8 cellular contexts compared by ENCODE assay signal in the genomic region with DNA sequence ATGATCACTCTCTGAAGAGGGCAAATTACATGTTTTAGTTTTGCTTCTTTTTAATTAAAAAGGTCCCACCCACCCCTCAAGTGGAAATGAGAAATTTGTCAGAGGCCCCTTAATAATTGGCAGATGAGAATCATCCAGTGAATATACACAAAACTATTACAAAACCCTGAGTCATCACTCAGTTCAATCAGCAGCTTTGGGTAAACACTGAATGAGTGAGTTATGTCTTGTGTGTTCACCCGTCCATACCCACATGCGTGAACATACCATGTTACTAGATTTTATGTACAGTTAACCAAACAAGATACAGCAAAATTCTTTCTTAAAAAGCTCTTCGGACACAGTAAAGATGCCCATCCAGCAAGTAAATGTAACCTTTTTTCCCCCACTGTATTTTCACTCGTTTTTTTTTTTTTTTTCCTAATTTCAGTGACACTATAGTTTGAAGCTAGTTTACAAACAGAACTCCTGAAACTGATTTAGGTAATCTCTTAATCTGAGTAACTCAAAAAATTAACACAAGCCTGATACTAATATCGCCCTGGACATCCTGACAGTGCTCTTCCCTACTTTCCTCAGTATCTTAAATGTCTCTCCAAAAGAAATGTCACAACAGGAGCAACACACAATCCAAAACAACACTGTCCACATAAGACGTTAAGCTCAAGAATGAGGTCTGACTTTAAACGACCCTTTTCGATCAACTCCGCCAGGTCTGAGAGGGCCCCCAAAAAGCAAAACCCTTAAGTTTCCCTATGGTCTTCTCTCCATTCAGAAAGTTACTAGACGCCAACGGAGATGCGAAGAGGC. TPM values are rescaled to one million over a fixed set of nuclear protein-coding genes. Genes with fewer than 3 reads are reported as not detected.
DNase-seq lines count a peak whose midpoint lies in the region; ATAC-seq and TF ChIP-seq lines count a peak whose summit lies in the region.

No MANE protein-coding gene starts in this region.

- TF ChIP-seq CTCF in epithelial cell of esophagus (IDR thresholded peaks at IDR 0.05; ENCODE audit: insufficient read depth, low read depth, low read length, missing control alignments): no peak

- peak; percentile 33 for ATAC-seq in GM18519 (IDR thresholded peaks at IDR 0.05; ENCODE audit: low FRiP score, unreplicated experiment)
- ATAC-seq in HG03342 (IDR thresholded peaks at IDR 0.05; ENCODE audit: unreplicated experiment): no peak

- peak overlapping the region; percentile 97 for H3K4me3 ChIP-seq in epithelial cell of esophagus (ENCODE audit: low read length)

- peak; percentile 22 for DNase-seq in Ammon's horn (ENCODE audit: low spot score)
- peak; percentile 79 for DNase-seq in LHCN-M2 (ENCODE audit: low read depth)
- peak; percentile 80 for DNase-seq in SW480 (ENCODE audit: low spot score)
- DNase-seq in epithelial cell of esophagus (ENCODE audit: low read depth): peak; percentile 94
- peak; percentile 47 for DNase-seq in myocyte (ENCODE audit: low read depth)
- DNase-seq in activated gamma-delta T cell treated with Interleukin-2 at 50 U/mL for 16 hours: no peak

RNA-seq across cellular contexts. Expression of gene PSME4, which starts 1.3 kb away (rescaled TPM):
- total RNA-seq in LHCN-M2 (2014; rRNA removed) (27.8 and 33.5 TPM in 2 replicates), myocyte (43.1 and 51.5 TPM in 2 replicates)
- 21.4 TPM for polyA plus RNA-seq in LHCN-M2 (2012)
- polyA plus RNA-seq in myocyte (2012): 21.5 TPM
